21 cellular contexts compared by ENCODE assay signal in the genomic region with DNA sequence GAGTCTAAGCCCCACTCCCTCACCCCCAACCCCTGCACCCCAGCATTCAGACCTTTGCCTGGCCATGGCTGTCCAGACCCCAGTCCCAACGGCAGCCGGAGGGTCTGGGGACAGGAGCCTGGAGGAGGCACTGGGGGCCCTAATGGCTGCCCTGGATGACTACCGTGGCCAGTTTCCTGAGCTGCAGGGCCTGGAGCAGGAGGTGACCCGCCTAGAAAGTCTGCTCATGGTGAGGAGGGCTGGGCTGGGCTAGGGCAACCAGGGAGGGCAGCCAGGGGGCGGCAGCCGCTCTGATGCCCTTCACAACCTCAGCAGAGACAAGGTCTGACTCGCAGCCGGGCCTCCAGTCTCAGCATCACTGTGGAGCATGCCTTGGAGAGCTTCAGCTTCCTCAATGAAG. TPM values are rescaled to one million over a fixed set of nuclear protein-coding genes. Genes with fewer than 3 reads are reported as not detected.
DNase-seq lines count a peak whose midpoint lies in the region; TF ChIP-seq lines count a peak whose summit lies in the region.
"Had no signal": no experiment of that assay in that cellular context is flagged by ENCODE, and none has a peak within 500 bp of the region (broad histone marks: within the 10 kb centered on the region; RNA-seq: fewer than 3 reads in every experiment).

No MANE protein-coding gene starts in this region.

- no peak for TF ChIP-seq POLR2A in spleen (IDR thresholded peaks at IDR 0.05)

- BruUV-seq in PC-9 (replicated peaks; lab: Mats Ljungman, UMichigan): no TSS peak

- H3K4me3 ChIP-seq in effector memory CD4-positive, alpha-beta T cell (ENCODE audit: insufficient read depth, low read depth, low read length, poor library complexity, severe bottlenecking): no peak overlapping the region
- H3K4me3 ChIP-seq in spleen (no peak overlapping the region), PC-9 (no peak overlapping the region)
- H3K4me3 ChIP-seq: gastroesophageal sphincter, GM23248, Peyer's patch had no signal

- no peak overlapping the region for H2AFZ ChIP-seq in PC-9
- H2AFZ ChIP-seq: GM23248 had no signal

- no peak overlapping the region for H3K4me2 ChIP-seq in PC-9

- no peak overlapping the region for H3K4me3 Mint-ChIP-seq in T-helper 2 cell treated with Interferon-gamma antibody and Interleukin-4, amounts not matched to agents 5 μg/mL and 100 μg/mL, for 36 hours
- no peak overlapping the region for H3K4me3 Mint-ChIP-seq in HFFc6
- H3K4me3 Mint-ChIP-seq: activated naive CD8-positive, alpha-beta T cell treated with anti-CD3 and anti-CD28 coated beads, Interleukin-2, amount 50 U/mL, for 24 hours; activated T-cell treated with anti-CD3 and anti-CD28 coated beads, Interleukin-2, amount 50 U/mL, for 4 hours had no signal

- no peaks in the 10 kb centered on the region for H3K27me3 Mint-ChIP-seq in T-helper 2 cell treated with Interferon-gamma antibody and Interleukin-4, amounts not matched to agents 5 μg/mL and 100 μg/mL, for 36 hours (ENCODE audit: low read depth)
- peaks cover 9% of the 10 kb centered on the region for H3K27me3 Mint-ChIP-seq in HFFc6 (ENCODE audit: insufficient read depth)
- H3K27me3 Mint-ChIP-seq: activated naive CD8-positive, alpha-beta T cell treated with anti-CD3 and anti-CD28 coated beads, Interleukin-2, amount 50 U/mL, for 24 hours had no signal

- H3K27ac ChIP-seq in effector memory CD4-positive, alpha-beta T cell (ENCODE audit: insufficient read depth, low read length, poor library complexity, severe bottlenecking): peak overlapping the region; percentile 28
- H3K27ac ChIP-seq in spleen (peak overlapping the region in 5 of 8 donors; percentile 34 to 96 (median 80)), PC-9 (no peak overlapping the region)
- H3K27ac ChIP-seq: brain microvascular endothelial cell, GM23248 had no signal

- peak overlapping the region; percentile 80 for H3K27ac Mint-ChIP-seq in T-helper 2 cell treated with Interferon-gamma antibody and Interleukin-4, amounts not matched to agents 5 μg/mL and 100 μg/mL, for 36 hours
- no peak overlapping the region for H3K27ac Mint-ChIP-seq in HFFc6

- intact Hi-C loops in spleen (cut with DNase I; ENCODE audit: low total_unique reads): no loop called here
- intact Hi-C loops in PC-9 (cut with micrococcal nuclease; ENCODE audit: unreplicated experiment): no loop called here

- no peaks in the 10 kb centered on the region for H3K9me3 ChIP-seq in effector memory CD4-positive, alpha-beta T cell (ENCODE audit: control insufficient read depth, low read length)
- no peaks in the 10 kb centered on the region for H3K9me3 ChIP-seq in spleen
- H3K9me3 ChIP-seq in PC-9 (ENCODE audit: insufficient read depth, low read depth): no peaks in the 10 kb centered on the region
- H3K9me3 ChIP-seq: gastroesophageal sphincter, Peyer's patch had no signal

- 0 out of 2 replicates have a peak, but pooled peaks have one; percentile 21 for TF ChIP-seq CTCF in HFFc6 (IDR thresholded peaks at IDR 0.05)
- TF ChIP-seq CTCF in spleen (IDR thresholded peaks at IDR 0.05 in 8 of 11, conservative IDR thresholded peaks at IDR 0.05 in 3 of 11): no peak
- TF ChIP-seq CTCF in PC-9 (conservative IDR thresholded peaks at IDR 0.05): no peak

- no peak for DNase-seq in T-helper 2 cell treated with Interferon-gamma antibody and Interleukin-4, amounts not matched to agents 5 μg/mL and 100 μg/mL, for 36 hours (ENCODE audit: low spot score)
- no peak for DNase-seq in T-helper 2 cell
- DNase-seq in HFFc6: no peak
- no peak for DNase-seq in effector memory CD4-positive, alpha-beta T cell
- DNase-seq in spleen: peak; percentile 76
- no peak for DNase-seq in GDM1 (lab: John Stamatoyannopoulos, UW)
- no peak for DNase-seq in PC-9
- no peak for DNase-seq in stimulated activated CD4-positive, alpha-beta T cell treated with anti-CD3 and anti-CD28 coated beads, Interleukin-4, amount 100 ng/mL, for 24 hours
- DNase-seq: NCI-H1694 had no signal

- no peaks in the 10 kb centered on the region for H3K27me3 ChIP-seq in effector memory CD4-positive, alpha-beta T cell (replicated peaks; ENCODE audit: control insufficient read depth, insufficient read depth, low read length, poor library complexity, severe bottlenecking)
- H3K27me3 ChIP-seq in spleen (replicated peaks in 1 of 7) (peaks cover 0 to under 1% (median 0%) of the 10 kb centered on the region in 7 donors), PC-9 (ENCODE audit: insufficient read depth, low read depth) (no peaks in the 10 kb centered on the region)
- H3K27me3 ChIP-seq: brain microvascular endothelial cell, gastroesophageal sphincter, Peyer's patch had no signal

- H3K36me3 Mint-ChIP-seq in T-helper 2 cell treated with Interferon-gamma antibody and Interleukin-4, amounts not matched to agents 5 μg/mL and 100 μg/mL, for 36 hours (ENCODE audit: low read depth): peaks cover 10% of the 10 kb centered on the region
- H3K36me3 Mint-ChIP-seq in HFFc6 (ENCODE audit: low read depth): peaks cover 20% of the 10 kb centered on the region

- peaks cover 39% of the 10 kb centered on the region for H3K4me1 ChIP-seq in effector memory CD4-positive, alpha-beta T cell (ENCODE audit: control insufficient read depth, insufficient read depth, low read length, poor library complexity, severe bottlenecking)
- H3K4me1 ChIP-seq in spleen (peaks cover 57 to 100% (median 97%) of the 10 kb centered on the region in 6 donors), PC-9 (replicated peaks; ENCODE audit: insufficient read depth) (no peaks in the 10 kb centered on the region)

- CTCF ChIA-PET in PC-9 (lab: Charles Lee): no interaction called here

- H4K20me1 ChIP-seq in PC-9 (ENCODE audit: insufficient read depth): 0 out of 2 replicates have a peak, but pooled peaks cover 2% of the 10 kb centered on the region

- H3K79me2 ChIP-seq in PC-9 (ENCODE audit: low read depth): no peaks in the 10 kb centered on the region

- 77 to 88% (median 86%) methylated on average over 8 of the region's 8 CpGs for WGBS in spleen, 5 donors

- H3F3A ChIP-seq in PC-9 (ENCODE audit: insufficient read depth, low read depth): peaks cover 17% of the 10 kb centered on the region; the same call in 1 of the 2 replicates

- H3K9me3 Mint-ChIP-seq in T-helper 2 cell treated with Interferon-gamma antibody and Interleukin-4, amounts not matched to agents 5 μg/mL and 100 μg/mL, for 36 hours: no peaks in the 10 kb centered on the region
- H3K9me3 Mint-ChIP-seq in HFFc6: no peaks in the 10 kb centered on the region
- H3K9me3 Mint-ChIP-seq: activated naive CD8-positive, alpha-beta T cell treated with anti-CD3 and anti-CD28 coated beads, Interleukin-2, amount 50 U/mL, for 24 hours; activated T-cell treated with anti-CD3 and anti-CD28 coated beads, Interleukin-2, amount 50 U/mL, for 4 hours had no signal

- POLR2A ChIA-PET in PC-9 (lab: Charles Lee; ENCODE audit: unreplicated experiment): interaction anchor here (0.7 kb wide), 1 partner anchor 13 kb away, joined by 3 read pairs; no protein-coding TSS in a partner anchor

- H3K9me2 ChIP-seq in PC-9 (ENCODE audit: insufficient read depth): no peaks in the 10 kb centered on the region

- peaks cover 31% of the 10 kb centered on the region for H3K4me1 Mint-ChIP-seq in T-helper 2 cell treated with Interferon-gamma antibody and Interleukin-4, amounts not matched to agents 5 μg/mL and 100 μg/mL, for 36 hours (ENCODE audit: low read depth)
- peaks cover 40% of the 10 kb centered on the region for H3K4me1 Mint-ChIP-seq in HFFc6 (ENCODE audit: low read depth)

- H3K36me3 ChIP-seq in effector memory CD4-positive, alpha-beta T cell (ENCODE audit: control insufficient read depth, insufficient read depth, low read length): no peaks in the 10 kb centered on the region
- H3K36me3 ChIP-seq in spleen (peaks cover 0 to 98% (median 68%) of the 10 kb centered on the region in 6 donors), PC-9 (ENCODE audit: low read depth) (no peaks in the 10 kb centered on the region)

RNA-seq across cellular contexts. Expression of gene RIPOR1, which starts 14.4 kb away (rescaled TPM):
- 100 to 1,000 TPM in 1 of 6 experiments, 10 to 100 TPM in 5; 72.2 to 101 (median 82.9) TPM for total RNA-seq in HFFc6 (2021; fragmentation: NEBNext Ultra II Directional; extraction: Animal tissue kit (Norgen Biotek cat#: 25700))
- total RNA-seq in spleen: 100 to 1,000 TPM; 114 to 242 (median 188) TPM
- polyA plus RNA-seq in spleen: 10 to 100 TPM; 29.9 to 84.7 (median 69.9) TPM
- 76.7 and 113 TPM in 2 replicates for total RNA-seq in PC-9 (2021)

RNA-seq across cellular contexts. Expression of gene CTCF, which starts 19.3 kb away (rescaled TPM):
- 10 to 100 TPM; 22.6 to 31.1 (median 29.4) TPM for total RNA-seq in HFFc6 (2021; fragmentation: NEBNext Ultra II Directional; extraction: Animal tissue kit (Norgen Biotek cat#: 25700))
- total RNA-seq in spleen: 10 to 100 TPM; 47.6 to 67.7 (median 50.8) TPM
- 10 to 100 TPM; 24.4 to 36.7 (median 25.6) TPM for polyA plus RNA-seq in spleen
- 35.3 and 39.0 TPM in 2 replicates for total RNA-seq in PC-9 (2021)

RNA-seq across cellular contexts. Expression of gene AGRP, which starts 59.7 kb away (rescaled TPM):
- not detected for total RNA-seq in HFFc6 (2021; fragmentation: NEBNext Ultra II Directional; extraction: Animal tissue kit (Norgen Biotek cat#: 25700))
- under 1 TPM in 1 of 7 donors, not detected in 6; 0.91 TPM for total RNA-seq in spleen
- under 1 TPM; 0.15 to 0.30 (median 0.22) TPM for polyA plus RNA-seq in spleen
- not detected in 2 replicates for total RNA-seq in PC-9 (2021)
- total RNA-seq: A172; activated T-cell treated with anti-CD3 and anti-CD28 coated beads, Interleukin-2, amount 50 U/mL, for 4 hours; dermis microvascular lymphatic vessel endothelial cell; esophagus mucosa; gastroesophageal sphincter; GM23248; liver; MCF 10A; Peyer's patch had no signal
- polyA plus RNA-seq: BJ, GM23248 had no signal
